Comparison of ENCODE assay signal across 2 cellular contexts in the genomic region with DNA sequence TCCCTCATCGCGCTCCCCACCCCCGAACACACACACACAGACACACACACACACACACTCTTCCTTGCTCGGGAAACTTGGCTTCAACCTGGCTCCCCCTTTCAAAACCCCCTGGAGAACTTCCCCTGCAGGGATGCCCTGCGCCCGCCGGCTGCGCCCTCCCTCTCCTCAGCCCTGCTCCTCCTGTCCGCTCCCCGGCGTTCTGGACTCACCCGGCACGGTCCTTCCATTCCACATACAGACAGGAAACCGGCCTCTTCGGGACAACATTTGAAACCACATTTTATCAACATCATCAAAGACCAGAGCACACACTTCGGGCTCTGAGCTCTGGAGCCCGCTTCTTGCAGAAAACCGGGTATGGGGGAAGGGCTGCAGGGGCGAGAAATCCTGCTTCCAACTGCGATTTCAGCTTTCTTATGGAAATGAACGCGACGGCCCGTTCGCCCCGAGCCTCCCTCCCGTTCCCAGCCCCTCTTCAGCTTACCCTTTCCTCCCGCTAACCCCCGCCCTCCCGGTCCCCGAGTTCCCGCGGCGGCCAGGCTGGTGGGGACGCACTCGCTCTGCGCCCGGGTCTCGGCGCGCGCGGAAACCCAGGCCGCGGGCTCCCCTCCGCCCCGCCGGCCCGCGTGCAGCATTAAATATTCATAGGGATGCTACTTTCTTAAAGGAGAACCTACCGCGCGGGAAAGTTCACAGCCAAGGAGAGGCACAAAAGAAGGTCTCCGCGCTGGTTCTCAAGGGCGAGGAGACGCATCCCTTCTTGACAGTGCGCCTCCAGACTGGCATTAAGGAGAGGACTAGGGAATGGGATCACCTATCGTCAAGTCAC.
TF ChIP-seq lines count a peak whose summit lies in the region.

No MANE protein-coding gene starts in this region.

TF ChIP-seq in SK-N-SH, 30 proteins besides CTCF, POLR2A, EP300 and RAD21 (continued from another document):
- no peak for TF ChIP-seq EZH2phosphoT487 (IDR thresholded peaks at IDR 0.05; ENCODE audit: borderline replicate concordance, low read depth)
- TF ChIP-seq GABPA (IDR thresholded peaks at IDR 0.05; ENCODE audit: low read depth), result no peak
- no peak for TF ChIP-seq TEAD4 (IDR thresholded peaks at IDR 0.05; ENCODE audit: borderline replicate concordance, insufficient read depth)
- TF ChIP-seq GATA2 (CRISPR knock-in tag; IDR thresholded peaks at IDR 0.05), result no peak
- TF ChIP-seq, protein P1, sequence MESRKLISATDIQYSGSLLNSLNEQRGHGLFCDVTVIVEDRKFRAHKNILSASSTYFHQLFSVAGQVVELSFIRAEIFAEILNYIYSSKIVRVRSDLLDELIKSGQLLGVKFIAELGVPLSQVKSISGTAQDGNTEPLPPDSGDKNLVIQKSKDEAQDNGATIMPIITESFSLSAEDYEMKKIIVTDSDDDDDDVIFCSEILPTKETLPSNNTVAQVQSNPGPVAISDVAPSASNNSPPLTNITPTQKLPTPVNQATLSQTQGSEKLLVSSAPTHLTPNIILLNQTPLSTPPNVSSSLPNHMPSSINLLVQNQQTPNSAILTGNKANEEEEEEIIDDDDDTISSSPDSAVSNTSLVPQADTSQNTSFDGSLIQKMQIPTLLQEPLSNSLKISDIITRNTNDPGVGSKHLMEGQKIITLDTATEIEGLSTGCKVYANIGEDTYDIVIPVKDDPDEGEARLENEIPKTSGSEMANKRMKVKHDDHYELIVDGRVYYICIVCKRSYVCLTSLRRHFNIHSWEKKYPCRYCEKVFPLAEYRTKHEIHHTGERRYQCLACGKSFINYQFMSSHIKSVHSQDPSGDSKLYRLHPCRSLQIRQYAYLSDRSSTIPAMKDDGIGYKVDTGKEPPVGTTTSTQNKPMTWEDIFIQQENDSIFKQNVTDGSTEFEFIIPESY (IDR thresholded peaks at IDR 0.05; ENCODE audit: borderline replicate concordance, low read depth), result no peak
- TF ChIP-seq POLR2AphosphoS5 (IDR thresholded peaks at IDR 0.05; ENCODE audit: low read depth, low read length), result no peak
- no peak for TF ChIP-seq FOXJ3 (CRISPR knock-in tag; IDR thresholded peaks at IDR 0.05)
- TF ChIP-seq RXRA (IDR thresholded peaks at IDR 0.05; ENCODE audit: borderline replicate concordance, low read depth), result no peak
- no peak for TF ChIP-seq ELF1 (IDR thresholded peaks at IDR 0.05)
- TF ChIP-seq, protein P2, sequence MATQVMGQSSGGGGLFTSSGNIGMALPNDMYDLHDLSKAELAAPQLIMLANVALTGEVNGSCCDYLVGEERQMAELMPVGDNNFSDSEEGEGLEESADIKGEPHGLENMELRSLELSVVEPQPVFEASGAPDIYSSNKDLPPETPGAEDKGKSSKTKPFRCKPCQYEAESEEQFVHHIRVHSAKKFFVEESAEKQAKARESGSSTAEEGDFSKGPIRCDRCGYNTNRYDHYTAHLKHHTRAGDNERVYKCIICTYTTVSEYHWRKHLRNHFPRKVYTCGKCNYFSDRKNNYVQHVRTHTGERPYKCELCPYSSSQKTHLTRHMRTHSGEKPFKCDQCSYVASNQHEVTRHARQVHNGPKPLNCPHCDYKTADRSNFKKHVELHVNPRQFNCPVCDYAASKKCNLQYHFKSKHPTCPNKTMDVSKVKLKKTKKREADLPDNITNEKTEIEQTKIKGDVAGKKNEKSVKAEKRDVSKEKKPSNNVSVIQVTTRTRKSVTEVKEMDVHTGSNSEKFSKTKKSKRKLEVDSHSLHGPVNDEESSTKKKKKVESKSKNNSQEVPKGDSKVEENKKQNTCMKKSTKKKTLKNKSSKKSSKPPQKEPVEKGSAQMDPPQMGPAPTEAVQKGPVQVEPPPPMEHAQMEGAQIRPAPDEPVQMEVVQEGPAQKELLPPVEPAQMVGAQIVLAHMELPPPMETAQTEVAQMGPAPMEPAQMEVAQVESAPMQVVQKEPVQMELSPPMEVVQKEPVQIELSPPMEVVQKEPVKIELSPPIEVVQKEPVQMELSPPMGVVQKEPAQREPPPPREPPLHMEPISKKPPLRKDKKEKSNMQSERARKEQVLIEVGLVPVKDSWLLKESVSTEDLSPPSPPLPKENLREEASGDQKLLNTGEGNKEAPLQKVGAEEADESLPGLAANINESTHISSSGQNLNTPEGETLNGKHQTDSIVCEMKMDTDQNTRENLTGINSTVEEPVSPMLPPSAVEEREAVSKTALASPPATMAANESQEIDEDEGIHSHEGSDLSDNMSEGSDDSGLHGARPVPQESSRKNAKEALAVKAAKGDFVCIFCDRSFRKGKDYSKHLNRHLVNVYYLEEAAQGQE (IDR thresholded peaks at IDR 0.05; ENCODE audit: low read depth, low read length), result no peak
- TF ChIP-seq, protein P3, sequence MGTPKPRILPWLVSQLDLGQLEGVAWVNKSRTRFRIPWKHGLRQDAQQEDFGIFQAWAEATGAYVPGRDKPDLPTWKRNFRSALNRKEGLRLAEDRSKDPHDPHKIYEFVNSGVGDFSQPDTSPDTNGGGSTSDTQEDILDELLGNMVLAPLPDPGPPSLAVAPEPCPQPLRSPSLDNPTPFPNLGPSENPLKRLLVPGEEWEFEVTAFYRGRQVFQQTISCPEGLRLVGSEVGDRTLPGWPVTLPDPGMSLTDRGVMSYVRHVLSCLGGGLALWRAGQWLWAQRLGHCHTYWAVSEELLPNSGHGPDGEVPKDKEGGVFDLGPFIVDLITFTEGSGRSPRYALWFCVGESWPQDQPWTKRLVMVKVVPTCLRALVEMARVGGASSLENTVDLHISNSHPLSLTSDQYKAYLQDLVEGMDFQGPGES (IDR thresholded peaks at IDR 0.05; ENCODE audit: low read depth, low read length), result no peak
- no peak for TF ChIP-seq TCF12 (IDR thresholded peaks at IDR 0.05)
- TF ChIP-seq YY1 (IDR thresholded peaks at IDR 0.05; ENCODE audit: low read depth), result no peak
- TF ChIP-seq, protein P4, sequence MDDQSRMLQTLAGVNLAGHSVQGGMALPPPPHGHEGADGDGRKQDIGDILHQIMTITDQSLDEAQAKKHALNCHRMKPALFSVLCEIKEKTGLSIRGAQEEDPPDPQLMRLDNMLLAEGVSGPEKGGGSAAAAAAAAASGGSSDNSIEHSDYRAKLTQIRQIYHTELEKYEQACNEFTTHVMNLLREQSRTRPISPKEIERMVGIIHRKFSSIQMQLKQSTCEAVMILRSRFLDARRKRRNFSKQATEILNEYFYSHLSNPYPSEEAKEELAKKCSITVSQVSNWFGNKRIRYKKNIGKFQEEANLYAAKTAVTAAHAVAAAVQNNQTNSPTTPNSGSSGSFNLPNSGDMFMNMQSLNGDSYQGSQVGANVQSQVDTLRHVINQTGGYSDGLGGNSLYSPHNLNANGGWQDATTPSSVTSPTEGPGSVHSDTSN (IDR thresholded peaks at IDR 0.05), result no peak
- TF ChIP-seq CHD2 (IDR thresholded peaks at IDR 0.05; ENCODE audit: low read length, partially characterized antibody), result no peak
- no peak for TF ChIP-seq FOSL2 (IDR thresholded peaks at IDR 0.05; ENCODE audit: borderline replicate concordance, low read depth)

TF ChIP-seq in SK-N-SH treated with all-trans-retinoic acid at 6 μM for 48 hours, 23 proteins besides CTCF, POLR2A, EP300 and RAD21 (continued from another document):
- TF ChIP-seq, protein P5, sequence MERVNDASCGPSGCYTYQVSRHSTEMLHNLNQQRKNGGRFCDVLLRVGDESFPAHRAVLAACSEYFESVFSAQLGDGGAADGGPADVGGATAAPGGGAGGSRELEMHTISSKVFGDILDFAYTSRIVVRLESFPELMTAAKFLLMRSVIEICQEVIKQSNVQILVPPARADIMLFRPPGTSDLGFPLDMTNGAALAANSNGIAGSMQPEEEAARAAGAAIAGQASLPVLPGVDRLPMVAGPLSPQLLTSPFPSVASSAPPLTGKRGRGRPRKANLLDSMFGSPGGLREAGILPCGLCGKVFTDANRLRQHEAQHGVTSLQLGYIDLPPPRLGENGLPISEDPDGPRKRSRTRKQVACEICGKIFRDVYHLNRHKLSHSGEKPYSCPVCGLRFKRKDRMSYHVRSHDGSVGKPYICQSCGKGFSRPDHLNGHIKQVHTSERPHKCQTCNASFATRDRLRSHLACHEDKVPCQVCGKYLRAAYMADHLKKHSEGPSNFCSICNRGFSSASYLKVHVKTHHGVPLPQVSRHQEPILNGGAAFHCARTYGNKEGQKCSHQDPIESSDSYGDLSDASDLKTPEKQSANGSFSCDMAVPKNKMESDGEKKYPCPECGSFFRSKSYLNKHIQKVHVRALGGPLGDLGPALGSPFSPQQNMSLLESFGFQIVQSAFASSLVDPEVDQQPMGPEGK (CRISPR knock-in tag; IDR thresholded peaks at IDR 0.05; ENCODE audit: borderline replicate concordance), result no peak
- TF ChIP-seq, protein P6, sequence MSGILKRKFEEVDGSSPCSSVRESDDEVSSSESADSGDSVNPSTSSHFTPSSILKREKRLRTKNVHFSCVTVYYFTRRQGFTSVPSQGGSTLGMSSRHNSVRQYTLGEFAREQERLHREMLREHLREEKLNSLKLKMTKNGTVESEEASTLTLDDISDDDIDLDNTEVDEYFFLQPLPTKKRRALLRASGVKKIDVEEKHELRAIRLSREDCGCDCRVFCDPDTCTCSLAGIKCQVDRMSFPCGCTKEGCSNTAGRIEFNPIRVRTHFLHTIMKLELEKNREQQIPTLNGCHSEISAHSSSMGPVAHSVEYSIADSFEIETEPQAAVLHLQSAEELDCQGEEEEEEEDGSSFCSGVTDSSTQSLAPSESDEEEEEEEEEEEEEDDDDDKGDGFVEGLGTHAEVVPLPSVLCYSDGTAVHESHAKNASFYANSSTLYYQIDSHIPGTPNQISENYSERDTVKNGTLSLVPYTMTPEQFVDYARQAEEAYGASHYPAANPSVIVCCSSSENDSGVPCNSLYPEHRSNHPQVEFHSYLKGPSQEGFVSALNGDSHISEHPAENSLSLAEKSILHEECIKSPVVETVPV (CRISPR knock-in tag; IDR thresholded peaks at IDR 0.05), result no peak
- no peak for TF ChIP-seq RARB (CRISPR knock-in tag; IDR thresholded peaks at IDR 0.05)
- no peak for TF ChIP-seq ISL1 (CRISPR knock-in tag; IDR thresholded peaks at IDR 0.05)
- TF ChIP-seq BACH2 (CRISPR knock-in tag; IDR thresholded peaks at IDR 0.05; ENCODE audit: borderline replicate concordance), result no peak
- no peak for TF ChIP-seq ZNF565 (CRISPR knock-in tag; conservative IDR thresholded peaks at IDR 0.05; ENCODE audit: low read depth)
- TF ChIP-seq ZFP30 (CRISPR knock-in tag; IDR thresholded peaks at IDR 0.05), result no peak
- no peak for TF ChIP-seq OSR1 (CRISPR knock-in tag; IDR thresholded peaks at IDR 0.05)
- no peak for TF ChIP-seq CSDC2 (CRISPR knock-in tag; IDR thresholded peaks at IDR 0.05)
- TF ChIP-seq TOX (CRISPR knock-in tag; IDR thresholded peaks at IDR 0.05; ENCODE audit: borderline replicate concordance), result no peak
